Comparison of ENCODE assay signal across 9 cellular contexts in genomic region chr10:95756061-95756751, GRCh38. TPM values are rescaled to one million over a fixed set of nuclear protein-coding genes. Genes with fewer than 3 reads are reported as not detected.
DNase-seq lines count a peak whose midpoint lies in the region; ATAC-seq, FAIRE-seq and TF ChIP-seq lines count a peak whose summit lies in the region.
"Had no signal": no experiment of that assay in that cellular context is flagged by ENCODE, and none has a peak within 500 bp of the region (broad histone marks: within the 10 kb centered on the region; RNA-seq: fewer than 3 reads in every experiment).

A gene with protein sequence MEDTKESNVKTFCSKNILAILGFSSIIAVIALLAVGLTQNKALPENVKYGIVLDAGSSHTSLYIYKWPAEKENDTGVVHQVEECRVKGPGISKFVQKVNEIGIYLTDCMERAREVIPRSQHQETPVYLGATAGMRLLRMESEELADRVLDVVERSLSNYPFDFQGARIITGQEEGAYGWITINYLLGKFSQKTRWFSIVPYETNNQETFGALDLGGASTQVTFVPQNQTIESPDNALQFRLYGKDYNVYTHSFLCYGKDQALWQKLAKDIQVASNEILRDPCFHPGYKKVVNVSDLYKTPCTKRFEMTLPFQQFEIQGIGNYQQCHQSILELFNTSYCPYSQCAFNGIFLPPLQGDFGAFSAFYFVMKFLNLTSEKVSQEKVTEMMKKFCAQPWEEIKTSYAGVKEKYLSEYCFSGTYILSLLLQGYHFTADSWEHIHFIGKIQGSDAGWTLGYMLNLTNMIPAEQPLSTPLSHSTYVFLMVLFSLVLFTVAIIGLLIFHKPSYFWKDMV (plus strand): TSS chr10:95756163. CDS start chr10:95756240, 77 bp downstream.

- peak within 1 kb of the TSS; percentile 82 for H3K9ac ChIP-seq in GM12878 (ENCODE audit: control insufficient read depth, insufficient read depth, low read length)

- ATAC-seq in HG02981 (IDR thresholded peaks at IDR 0.05; ENCODE audit: unreplicated experiment) (peak; percentile 23), GM12878 (peak; percentile 24)
- ATAC-seq in stimulated activated naive CD8-positive, alpha-beta T cell treated with anti-CD3 and anti-CD28 coated beads, Interleukin-15, amount 100 ng/mL, for 72 hours, result no peak

- SMC1A ChIA-PET in GM12878 (lab: Charles Lee; ENCODE audit: uncharacterized antibody, unreplicated experiment), result interaction anchor here (0.7 to 12.3 kb wide), 20 partner anchors 11 to 109 kb away, joined by 3 to 547 read pairs (median 6); partner anchors contain the start of gene TCTN3

- H2AFZ ChIP-seq in GM12878 (ENCODE audit: control insufficient read depth, low read depth, low read length), result peak within 1 kb of the TSS; percentile 3; the same call in 1 of the 2 replicates

- H3K27me3 Mint-ChIP-seq in stimulated activated naive CD8-positive, alpha-beta T cell treated with anti-CD3 and anti-CD28 coated beads, Interleukin-15, amount 100 ng/mL, for 72 hours, result peaks cover 34% of the 10 kb centered on the region

- H4K20me1 ChIP-seq in GM12878 (ENCODE audit: control insufficient read depth, insufficient read depth), result no peaks in the 10 kb centered on the region

- POLR2A ChIA-PET in GM12878 (lab: Charles Lee), result interaction anchor here (0.7 to 10.1 kb wide), 11 partner anchors 13 to 534 kb away, joined by 3 to 313 read pairs (median 8); partner anchors contain the start of gene TCTN3

- H3K27me3 ChIP-seq in GM12878 (replicated peaks in 1 of 2; ENCODE audit: control insufficient read depth in 2 of 2, insufficient read depth in 2 of 2, low read length in 1 of 2), result no peaks in the 10 kb centered on the region

- H3K9me3 ChIP-seq in GM12878 (replicated peaks; ENCODE audit: control insufficient read depth, insufficient read depth, low read length), result no peaks in the 10 kb centered on the region; the same call in 2 of the 3 replicates

- TF ChIP-seq POLR2A in GM12878 (IDR thresholded peaks at IDR 0.05; ENCODE audit: low read depth, low read length), result peak; percentile 86
- TF ChIP-seq POLR2A in H54 (IDR thresholded peaks at IDR 0.05; ENCODE audit: low read depth, low read length), result no peak

- FAIRE-seq in GM12878 (lab: Jason Lieb, UNC) (no peak), H54 (lab: Jason Lieb, UNC) (no peak)
- FAIRE-seq: islet of Langerhans had no signal

- intact Hi-C loops in GM12878 (cut with micrococcal nuclease; ENCODE audit: unreplicated experiment), result loop anchor here (10.0 kb wide), 1 partner anchor 461 kb away; the partner anchor contains the start of gene PDLIM1

- H3K4me3 ChIP-seq in GM12878, result peak within 1 kb of the TSS; percentile 94

- H3K79me2 ChIP-seq in GM12878 (ENCODE audit: control insufficient read depth, insufficient read depth, low read length), result peaks cover 59% of the 10 kb centered on the region

- RAD21 ChIA-PET in GM12878 (lab: Charles Lee; ENCODE audit: unreplicated experiment), result interaction anchor here (1.2 to 11.1 kb wide), 12 partner anchors 11 to 81 kb away, joined by 4 to 374 read pairs (median 15); partner anchors contain the start of gene TCTN3

- TF ChIP-seq RAD21 in GM12878 (IDR thresholded peaks at IDR 0.05; ENCODE audit: insufficient read depth, low read depth, low read length), result no peak

- no peaks in the 10 kb centered on the region for H3K9me3 Mint-ChIP-seq in stimulated activated naive CD8-positive, alpha-beta T cell treated with anti-CD3 and anti-CD28 coated beads, Interleukin-15, amount 100 ng/mL, for 72 hours

- CTCF ChIA-PET in GM12878 (lab: Yijun Ruan, JAX), result interaction anchor here (1.2 to 9.9 kb wide), 8 partner anchors 14 to 82 kb away, joined by 3 to 187 read pairs (median 16); partner anchors contain the start of gene TCTN3

- H3K27ac Mint-ChIP-seq in stimulated activated naive CD8-positive, alpha-beta T cell treated with anti-CD3 and anti-CD28 coated beads, Interleukin-15, amount 100 ng/mL, for 72 hours, result peak within 1 kb of the TSS; percentile 45 to 73

- peak within 1 kb of the TSS; percentile 90 for H3K4me2 ChIP-seq in GM12878 (ENCODE audit: control insufficient read depth, insufficient read depth)

- peak; percentile 4 for DNase-seq in EL
- DNase-seq in GM12878 (ENCODE audit: low read depth, low spot score), result peak; percentile 48
- peak; percentile 55 for DNase-seq in iris pigment epithelial cell (ENCODE audit: low read depth)
- no peak for DNase-seq in stimulated activated naive CD8-positive, alpha-beta T cell treated with anti-CD3 and anti-CD28 coated beads, Interleukin-15, amount 100 ng/mL, for 72 hours
- no peak for DNase-seq in H54 (ENCODE audit: insufficient read length, low spot score)
- no peak for DNase-seq in NCI-H146 (lab: John Stamatoyannopoulos, UW)
- DNase-seq in NCI-H1105 treated with DMSO at 0.1 percent for 48 hours (lab: John Stamatoyannopoulos, UW), result no peak

- WGBS in GM12878 (ENCODE audit: insufficient coverage, insufficient replicate concordance, low lambda C conversion rate, missing lambda C conversion rate), result 2% methylated on average over 11 of the region's 11 CpGs

- no peak for TF ChIP-seq CTCF in GM12878 (IDR thresholded peaks at IDR 0.05 in 2 of 3, conservative IDR thresholded peaks at IDR 0.05 in 1 of 3; ENCODE audit: control insufficient read depth in 2 of 3, extremely low read depth in 1 of 3, insufficient read depth in 1 of 3, low read depth in 3 of 3, low read length in 3 of 3)

- TSS peak; percentile 69 for BruUV-seq in GM12878 (replicated peaks; lab: Mats Ljungman, UMichigan)

- H3K36me3 ChIP-seq in GM12878 (ENCODE audit: control insufficient read depth in 2 of 2, insufficient read depth in 2 of 2, low read length in 1 of 2), result no peaks in the 10 kb centered on the region

- H3K27ac ChIP-seq in GM12878 (ENCODE audit: control insufficient read depth, insufficient read depth), result peak within 1 kb of the TSS; percentile 96

- peaks cover 32% of the 10 kb centered on the region for H3K4me1 Mint-ChIP-seq in stimulated activated naive CD8-positive, alpha-beta T cell treated with anti-CD3 and anti-CD28 coated beads, Interleukin-15, amount 100 ng/mL, for 72 hours

- TF ChIP-seq EP300 in GM12878 (IDR thresholded peaks at IDR 0.05; ENCODE audit: borderline replicate concordance in 1 of 2, control insufficient read depth in 1 of 2, low read depth in 2 of 2, low read length in 2 of 2), result 0 out of 4 replicates have a peak, but pooled peaks of 1 of the 2 experiments have one; percentile 27

- H3K4me1 ChIP-seq in GM12878 (ENCODE audit: control insufficient read depth, insufficient read depth, low read length), result peaks cover 15% of the 10 kb centered on the region; the same call in 1 of the 2 replicates

- in situ Hi-C loops in GM12878 (cut with MboI), result loop anchor here (10.0 kb wide), 1 partner anchor 461 kb away; the partner anchor contains the start of gene PDLIM1

- peak within 1 kb of the TSS; percentile 53 to 71 for H3K4me3 Mint-ChIP-seq in stimulated activated naive CD8-positive, alpha-beta T cell treated with anti-CD3 and anti-CD28 coated beads, Interleukin-15, amount 100 ng/mL, for 72 hours

TF ChIP-seq in GM12878, 131 proteins besides CTCF, POLR2A, EP300 and RAD21 (continues in another document):
- TF ChIP-seq NR2F1 (conservative IDR thresholded peaks at IDR 0.05), result no peak
- TF ChIP-seq KAT2A (conservative IDR thresholded peaks at IDR 0.05; ENCODE audit: control insufficient read depth, low read depth, low read length), result no peak
- TF ChIP-seq RFX5 (IDR thresholded peaks at IDR 0.05; ENCODE audit: low read depth, low read length), result no peak
- TF ChIP-seq BHLHE40 (IDR thresholded peaks at IDR 0.05; ENCODE audit: borderline replicate concordance in 1 of 2, low read depth in 2 of 2, low read length in 1 of 2), result no peak
- TF ChIP-seq ZBTB11 (CRISPR knock-in tag; IDR thresholded peaks at IDR 0.05), result no peak
- no peak for TF ChIP-seq IKZF1 (conservative IDR thresholded peaks at IDR 0.05)
- TF ChIP-seq TCF12 (IDR thresholded peaks at IDR 0.05; ENCODE audit: low read depth, low read length), result no peak

RNA-seq across cellular contexts. Expression of the gene that starts here (rescaled TPM):
- total RNA-seq in GM12878 (2013; cell fraction: nucleolus; rRNA removed), result 1,304 and 1,321 TPM in 2 replicates
- total RNA-seq in GM12878 (2014; rRNA removed) (174 and 207 TPM in 2 replicates), GM12878 (2014; rRNA removed; fragmentation: Illumina TruSeq; extraction: Trizol) (211 and 225 TPM in 2 replicates), GM12878 (2021) (191 and 192 TPM in 2 replicates)
- polyA plus RNA-seq in GM12878 (2011; ENCODE audit: low read depth), result 134 TPM
- polyA plus RNA-seq in GM12878 (2011; rRNA removed) (413 and 501 TPM in 2 replicates), GM12878 (2014; fragmentation: Illumina TruSeq; extraction: Trizol) (267 and 329 TPM in 2 replicates), GM12878 (2014; fragmentation: Nextera tagmentation; extraction: Ambion mirVana) (100 to 1,000 TPM; 110 to 113 TPM), GM12878 (2014; rRNA removed) (126 and 147 TPM in 2 replicates), GM12878 (2016; fragmentation: Nextera tagmentation; extraction: Ambion mirVana) (100 to 1,000 TPM; 129 to 137 TPM)
- polyA plus RNA-seq in GM12878 (2011; cell fraction: cytosol; rRNA removed), result 240 and 247 TPM in 2 replicates
- polyA plus RNA-seq in GM12878 (2011; cell fraction: nucleus; rRNA removed), result 347 and 487 TPM in 2 replicates
- 141 and 153 TPM in 2 replicates for polyA plus RNA-seq in GM12878 (2012)
- polyA minus RNA-seq in GM12878 (2011; rRNA and poly(A)+ RNA removed), result 467 and 533 TPM in 2 replicates
- polyA minus RNA-seq in GM12878 (2011; cell fraction: cytosol; rRNA and poly(A)+ RNA removed), result 132 and 154 TPM in 2 replicates
- 363 and 434 TPM in 2 replicates for polyA minus RNA-seq in GM12878 (2011; cell fraction: nucleus; rRNA and poly(A)+ RNA removed)

Comparison
In these comparisons a context has a peak if more than half of its experiments do, and no peak if none do; other contexts are left out.
1. DNase-seq: peak in EL (single experiment), GM12878 (single experiment) and iris pigment epithelial cell (single experiment); none in stimulated activated naive CD8-positive, alpha-beta T cell treated with anti-CD3 and anti-CD28 coated beads, Interleukin-15, amount 100 ng/mL, for 72 hours (0 of 2), H54 (single experiment), NCI-H146 (single experiment) and NCI-H1105 treated with DMSO at 0.1 percent for 48 hours (single experiment).